In the genomic region with DNA sequence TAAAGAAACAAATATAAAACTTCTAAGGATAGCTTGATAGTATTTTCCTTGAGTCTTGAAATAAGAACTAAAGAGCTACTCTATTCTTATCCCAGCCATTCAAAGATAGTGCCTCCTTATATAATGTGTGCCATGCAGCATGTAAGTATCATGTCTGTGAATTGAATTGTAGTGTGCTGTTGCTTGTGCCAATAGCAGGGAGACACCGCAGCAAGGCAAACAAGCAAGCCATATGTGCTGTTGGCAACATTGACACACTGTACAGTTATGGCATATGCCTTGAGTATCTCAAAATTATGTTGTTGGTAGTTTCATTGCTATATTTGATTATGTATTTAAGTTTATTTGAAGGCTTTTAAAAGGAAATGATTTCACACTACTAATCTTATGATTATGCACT, we compare ENCODE assay signal across 25 cellular contexts. TPM values are rescaled to one million over a fixed set of nuclear protein-coding genes. Genes with fewer than 3 reads are reported as not detected.
"Had no signal": no experiment of that assay in that cellular context is flagged by ENCODE, and none has a peak within 500 bp of the region (broad histone marks: within the 10 kb centered on the region; RNA-seq: fewer than 3 reads in every experiment).

No MANE protein-coding gene starts in this region.

- H3K27ac Mint-ChIP-seq: activated CD4-positive, alpha-beta memory T cell treated with anti-CD3 and anti-CD28 coated beads for 36 hours; activated CD4-positive, alpha-beta T cell treated with anti-CD3 and anti-CD28 coated beads, Interleukin-2, amount 10 ng/mL, durations not matched to agents 7 days and 5 days; activated naive CD4-positive, alpha-beta T cell treated with anti-CD3 and anti-CD28 coated beads for 36 hours; activated naive CD8-positive, alpha-beta T cell; activated T-helper 17 cell treated with anti-CD3 and anti-CD28 coated beads, Interleukin-2, amount 50 U/mL, for 72 hours; brain had no signal

- FAIRE-seq: astrocyte had no signal

- H3K36me3 Mint-ChIP-seq: activated CD4-positive, alpha-beta memory T cell treated with anti-CD3 and anti-CD28 coated beads for 36 hours; activated naive CD8-positive, alpha-beta T cell; brain had no signal

- ATAC-seq: activated T-helper 17 cell treated with anti-CD3 and anti-CD28 coated beads, Interleukin-2, amount 50 U/mL, for 72 hours had no signal

- DNase-seq: activated CD4-positive, alpha-beta memory T cell treated with anti-CD3 and anti-CD28 coated beads for 36 hours; activated CD4-positive, alpha-beta T cell treated with anti-CD3 and anti-CD28 coated beads, Interleukin-2, amount 10 ng/mL, durations not matched to agents 7 days and 5 days; activated CD4-positive, CD25-positive, alpha-beta regulatory T cell; activated CD8-positive, alpha-beta memory T cell treated with anti-CD3 and anti-CD28 coated beads for 24 hours; activated gamma-delta T cell; activated naive CD4-positive, alpha-beta T cell treated with anti-CD3 and anti-CD28 coated beads for 36 hours; activated T-cell treated with anti-CD3 and anti-CD28 coated beads for 4 hours; activated T-cell treated with anti-CD3 and anti-CD28 coated beads, Interleukin-2, amount 50 U/mL, for 48 hours; MG63; NCI-H1105; NCI-H146; NCI-H2029; NCI-H226; NCI-H510A treated with DMSO at 0.1 percent for 48 hours; Peyer's patch; Right ventricle myocardium superior; SJCRH30; SK-N-SH; T-helper 1 cell had no signal

- H3K4me1 Mint-ChIP-seq: activated CD4-positive, alpha-beta T cell treated with anti-CD3 and anti-CD28 coated beads, Interleukin-2, amount 10 ng/mL, durations not matched to agents 7 days and 5 days; activated T-helper 17 cell treated with anti-CD3 and anti-CD28 coated beads, Interleukin-2, amount 50 U/mL, for 72 hours; central memory CD8-positive, alpha-beta T cell had no signal

- H3K4me3 Mint-ChIP-seq: activated CD4-positive, alpha-beta memory T cell treated with anti-CD3 and anti-CD28 coated beads for 36 hours; activated CD4-positive, alpha-beta T cell treated with anti-CD3 and anti-CD28 coated beads, Interleukin-2, amount 10 ng/mL, durations not matched to agents 7 days and 5 days; activated naive CD4-positive, alpha-beta T cell treated with anti-CD3 and anti-CD28 coated beads for 36 hours; activated naive CD8-positive, alpha-beta T cell; activated T-helper 17 cell treated with anti-CD3 and anti-CD28 coated beads, Interleukin-2, amount 50 U/mL, for 72 hours; brain; central memory CD8-positive, alpha-beta T cell had no signal

- H3K27me3 Mint-ChIP-seq: activated CD4-positive, alpha-beta memory T cell treated with anti-CD3 and anti-CD28 coated beads for 36 hours; activated CD4-positive, alpha-beta T cell treated with anti-CD3 and anti-CD28 coated beads, Interleukin-2, amount 10 ng/mL, durations not matched to agents 7 days and 5 days; activated naive CD8-positive, alpha-beta T cell; activated T-helper 17 cell treated with anti-CD3 and anti-CD28 coated beads, Interleukin-2, amount 50 U/mL, for 72 hours; central memory CD8-positive, alpha-beta T cell had no signal

- H3K9me3 Mint-ChIP-seq: activated CD4-positive, alpha-beta memory T cell treated with anti-CD3 and anti-CD28 coated beads for 36 hours; activated CD4-positive, alpha-beta T cell treated with anti-CD3 and anti-CD28 coated beads, Interleukin-2, amount 10 ng/mL, durations not matched to agents 7 days and 5 days; activated naive CD4-positive, alpha-beta T cell treated with anti-CD3 and anti-CD28 coated beads for 36 hours; activated T-helper 17 cell treated with anti-CD3 and anti-CD28 coated beads, Interleukin-2, amount 50 U/mL, for 72 hours had no signal

RNA-seq across cellular contexts. Expression of a gene that starts 58.2 kb away (rescaled TPM):
- total RNA-seq: activated CD4-positive, alpha-beta memory T cell treated with anti-CD3 and anti-CD28 coated beads for 36 hours; activated CD4-positive, alpha-beta T cell treated with anti-CD3 and anti-CD28 coated beads, Interleukin-2, amount 10 ng/mL, durations not matched to agents 7 days and 5 days; activated naive CD4-positive, alpha-beta T cell treated with anti-CD3 and anti-CD28 coated beads for 36 hours; activated T-helper 17 cell treated with anti-CD3 and anti-CD28 coated beads, Interleukin-2, amount 50 U/mL, for 72 hours; T-helper 2 cell treated with Interferon-gamma antibody and Interleukin-4, amounts not matched to agents 100 ng/mL and 5 ng/mL, for 36 hours had no signal
